1 cellular context compared by ENCODE assay signal in the genomic region with DNA sequence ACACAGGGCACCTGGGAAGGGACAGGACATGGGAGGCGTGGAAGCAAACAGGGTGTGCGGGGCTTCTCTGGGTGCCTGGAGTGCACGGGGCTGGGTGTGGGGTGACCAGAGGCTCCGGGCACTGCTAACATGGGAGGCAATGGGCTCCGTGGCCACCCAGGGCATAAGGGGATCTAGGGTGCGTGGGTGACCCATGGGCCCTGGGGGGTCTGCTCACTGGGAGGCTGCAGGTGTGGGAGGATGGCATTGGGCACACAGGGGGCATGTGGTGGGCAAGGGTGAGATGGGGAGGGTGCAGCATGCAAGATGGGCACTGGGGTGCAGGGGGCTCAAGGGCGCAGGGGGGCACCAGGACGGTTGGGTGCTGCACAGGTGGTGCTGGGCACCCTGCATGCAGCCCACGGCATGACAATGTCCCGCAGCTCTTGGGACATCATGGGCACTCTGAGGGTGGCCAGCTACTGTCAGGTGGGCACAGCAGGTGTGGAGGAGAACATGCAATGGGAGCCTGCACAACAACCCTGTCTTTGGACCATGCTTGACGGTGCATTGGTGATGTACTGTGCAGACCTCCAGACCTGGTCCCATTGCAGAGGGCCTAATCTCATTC.
TF ChIP-seq lines count a peak whose summit lies in the region.

No MANE protein-coding gene starts in this region.

TF ChIP-seq in GM23338, 12 proteins besides CTCF, POLR2A, EP300 and RAD21:
- no peak for TF ChIP-seq ETS1 (IDR thresholded peaks at IDR 0.05)
- TF ChIP-seq POLR2AphosphoS5 (IDR thresholded peaks at IDR 0.05; ENCODE audit: low read depth) = no peak
- TF ChIP-seq NANOG (IDR thresholded peaks at IDR 0.05; ENCODE audit: borderline replicate concordance) = no peak
- no peak for TF ChIP-seq ZNF331 (CRISPR knock-in tag; IDR thresholded peaks at IDR 0.05; ENCODE audit: low read depth)
- TF ChIP-seq EZH2 (IDR thresholded peaks at IDR 0.05; ENCODE audit: low read depth, unreplicated experiment) = no peak
- no peak for TF ChIP-seq ZNF114 (CRISPR knock-in tag; IDR thresholded peaks at IDR 0.05)
- no peak for TF ChIP-seq STAT1 (IDR thresholded peaks at IDR 0.05; ENCODE audit: unreplicated experiment)
- TF ChIP-seq, protein P1, sequence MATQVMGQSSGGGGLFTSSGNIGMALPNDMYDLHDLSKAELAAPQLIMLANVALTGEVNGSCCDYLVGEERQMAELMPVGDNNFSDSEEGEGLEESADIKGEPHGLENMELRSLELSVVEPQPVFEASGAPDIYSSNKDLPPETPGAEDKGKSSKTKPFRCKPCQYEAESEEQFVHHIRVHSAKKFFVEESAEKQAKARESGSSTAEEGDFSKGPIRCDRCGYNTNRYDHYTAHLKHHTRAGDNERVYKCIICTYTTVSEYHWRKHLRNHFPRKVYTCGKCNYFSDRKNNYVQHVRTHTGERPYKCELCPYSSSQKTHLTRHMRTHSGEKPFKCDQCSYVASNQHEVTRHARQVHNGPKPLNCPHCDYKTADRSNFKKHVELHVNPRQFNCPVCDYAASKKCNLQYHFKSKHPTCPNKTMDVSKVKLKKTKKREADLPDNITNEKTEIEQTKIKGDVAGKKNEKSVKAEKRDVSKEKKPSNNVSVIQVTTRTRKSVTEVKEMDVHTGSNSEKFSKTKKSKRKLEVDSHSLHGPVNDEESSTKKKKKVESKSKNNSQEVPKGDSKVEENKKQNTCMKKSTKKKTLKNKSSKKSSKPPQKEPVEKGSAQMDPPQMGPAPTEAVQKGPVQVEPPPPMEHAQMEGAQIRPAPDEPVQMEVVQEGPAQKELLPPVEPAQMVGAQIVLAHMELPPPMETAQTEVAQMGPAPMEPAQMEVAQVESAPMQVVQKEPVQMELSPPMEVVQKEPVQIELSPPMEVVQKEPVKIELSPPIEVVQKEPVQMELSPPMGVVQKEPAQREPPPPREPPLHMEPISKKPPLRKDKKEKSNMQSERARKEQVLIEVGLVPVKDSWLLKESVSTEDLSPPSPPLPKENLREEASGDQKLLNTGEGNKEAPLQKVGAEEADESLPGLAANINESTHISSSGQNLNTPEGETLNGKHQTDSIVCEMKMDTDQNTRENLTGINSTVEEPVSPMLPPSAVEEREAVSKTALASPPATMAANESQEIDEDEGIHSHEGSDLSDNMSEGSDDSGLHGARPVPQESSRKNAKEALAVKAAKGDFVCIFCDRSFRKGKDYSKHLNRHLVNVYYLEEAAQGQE (IDR thresholded peaks at IDR 0.05; ENCODE audit: unreplicated experiment) = no peak
- no peak for TF ChIP-seq CREB1 (CRISPR knock-in tag; IDR thresholded peaks at IDR 0.05; ENCODE audit: low read depth)
- TF ChIP-seq JUNB (IDR thresholded peaks at IDR 0.05; ENCODE audit: unreplicated experiment) = no peak
- TF ChIP-seq, protein P2, sequence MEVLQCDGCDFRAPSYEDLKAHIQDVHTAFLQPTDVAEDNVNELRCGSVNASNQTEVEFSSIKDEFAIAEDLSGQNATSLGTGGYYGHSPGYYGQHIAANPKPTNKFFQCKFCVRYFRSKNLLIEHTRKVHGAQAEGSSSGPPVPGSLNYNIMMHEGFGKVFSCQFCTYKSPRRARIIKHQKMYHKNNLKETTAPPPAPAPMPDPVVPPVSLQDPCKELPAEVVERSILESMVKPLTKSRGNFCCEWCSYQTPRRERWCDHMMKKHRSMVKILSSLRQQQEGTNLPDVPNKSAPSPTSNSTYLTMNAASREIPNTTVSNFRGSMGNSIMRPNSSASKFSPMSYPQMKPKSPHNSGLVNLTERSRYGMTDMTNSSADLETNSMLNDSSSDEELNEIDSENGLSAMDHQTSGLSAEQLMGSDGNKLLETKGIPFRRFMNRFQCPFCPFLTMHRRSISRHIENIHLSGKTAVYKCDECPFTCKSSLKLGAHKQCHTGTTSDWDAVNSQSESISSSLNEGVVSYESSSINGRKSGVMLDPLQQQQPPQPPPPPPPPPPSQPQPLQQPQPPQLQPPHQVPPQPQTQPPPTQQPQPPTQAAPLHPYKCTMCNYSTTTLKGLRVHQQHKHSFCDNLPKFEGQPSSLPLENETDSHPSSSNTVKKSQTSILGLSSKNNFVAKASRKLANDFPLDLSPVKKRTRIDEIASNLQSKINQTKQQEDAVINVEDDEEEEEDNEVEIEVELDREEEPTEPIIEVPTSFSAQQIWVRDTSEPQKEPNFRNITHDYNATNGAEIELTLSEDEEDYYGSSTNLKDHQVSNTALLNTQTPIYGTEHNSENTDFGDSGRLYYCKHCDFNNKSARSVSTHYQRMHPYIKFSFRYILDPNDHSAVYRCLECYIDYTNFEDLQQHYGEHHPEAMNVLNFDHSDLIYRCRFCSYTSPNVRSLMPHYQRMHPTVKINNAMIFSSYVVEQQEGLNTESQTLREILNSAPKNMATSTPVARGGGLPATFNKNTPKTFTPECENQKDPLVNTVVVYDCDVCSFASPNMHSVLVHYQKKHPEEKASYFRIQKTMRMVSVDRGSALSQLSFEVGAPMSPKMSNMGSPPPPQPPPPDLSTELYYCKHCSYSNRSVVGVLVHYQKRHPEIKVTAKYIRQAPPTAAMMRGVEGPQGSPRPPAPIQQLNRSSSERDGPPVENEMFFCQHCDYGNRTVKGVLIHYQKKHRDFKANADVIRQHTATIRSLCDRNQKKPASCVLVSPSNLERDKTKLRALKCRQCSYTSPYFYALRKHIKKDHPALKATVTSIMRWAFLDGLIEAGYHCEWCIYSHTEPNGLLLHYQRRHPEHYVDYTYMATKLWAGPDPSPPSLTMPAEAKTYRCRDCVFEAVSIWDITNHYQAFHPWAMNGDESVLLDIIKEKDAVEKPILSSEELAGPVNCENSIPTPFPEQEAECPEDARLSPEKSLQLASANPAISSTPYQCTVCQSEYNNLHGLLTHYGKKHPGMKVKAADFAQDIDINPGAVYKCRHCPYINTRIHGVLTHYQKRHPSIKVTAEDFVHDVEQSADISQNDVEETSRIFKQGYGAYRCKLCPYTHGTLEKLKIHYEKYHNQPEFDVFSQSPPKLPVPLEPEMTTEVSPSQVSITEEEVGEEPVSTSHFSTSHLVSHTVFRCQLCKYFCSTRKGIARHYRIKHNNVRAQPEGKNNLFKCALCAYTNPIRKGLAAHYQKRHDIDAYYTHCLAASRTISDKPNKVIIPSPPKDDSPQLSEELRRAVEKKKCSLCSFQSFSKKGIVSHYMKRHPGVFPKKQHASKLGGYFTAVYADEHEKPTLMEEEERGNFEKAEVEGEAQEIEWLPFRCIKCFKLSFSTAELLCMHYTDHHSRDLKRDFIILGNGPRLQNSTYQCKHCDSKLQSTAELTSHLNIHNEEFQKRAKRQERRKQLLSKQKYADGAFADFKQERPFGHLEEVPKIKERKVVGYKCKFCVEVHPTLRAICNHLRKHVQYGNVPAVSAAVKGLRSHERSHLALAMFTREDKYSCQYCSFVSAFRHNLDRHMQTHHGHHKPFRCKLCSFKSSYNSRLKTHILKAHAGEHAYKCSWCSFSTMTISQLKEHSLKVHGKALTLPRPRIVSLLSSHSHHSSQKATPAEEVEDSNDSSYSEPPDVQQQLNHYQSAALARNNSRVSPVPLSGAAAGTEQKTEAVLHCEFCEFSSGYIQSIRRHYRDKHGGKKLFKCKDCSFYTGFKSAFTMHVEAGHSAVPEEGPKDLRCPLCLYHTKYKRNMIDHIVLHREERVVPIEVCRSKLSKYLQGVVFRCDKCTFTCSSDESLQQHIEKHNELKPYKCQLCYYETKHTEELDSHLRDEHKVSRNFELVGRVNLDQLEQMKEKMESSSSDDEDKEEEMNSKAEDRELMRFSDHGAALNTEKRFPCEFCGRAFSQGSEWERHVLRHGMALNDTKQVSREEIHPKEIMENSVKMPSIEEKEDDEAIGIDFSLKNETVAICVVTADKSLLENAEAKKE (CRISPR knock-in tag; IDR thresholded peaks at IDR 0.05) = no peak
- TF ChIP-seq EZH2phosphoT487 (IDR thresholded peaks at IDR 0.05; ENCODE audit: unreplicated experiment) = no peak
TF ChIP-seq in GM23338: peak in this region for 0.
